ENCODE assay signal across 14 cellular contexts in genomic region chr14:106210650-106211049, GRCh38.
A peak's percentile ranks its signal among the peaks of the same experiment; 100 is the strongest.
DNase-seq lines count a peak whose midpoint lies in the region; ATAC-seq, FAIRE-seq and TF ChIP-seq lines count a peak whose summit lies in the region.
"Had no signal": no experiment of that assay in that cellular context is flagged by ENCODE, and none has a peak within 500 bp of the region (broad histone marks: within the 10 kb centered on the region; RNA-seq: fewer than 3 reads in every experiment).

No MANE protein-coding gene starts in this region.

- H3K4me1 ChIP-seq in IMR-90 (ENCODE audit: control insufficient read depth, insufficient read depth, low read length) = no peaks in the 10 kb centered on the region
- H3K4me1 ChIP-seq: prostate gland had no signal

- H3K36me3 Mint-ChIP-seq in T-helper 17 cell (ENCODE audit: low read depth) = no peaks in the 10 kb centered on the region
- H3K36me3 Mint-ChIP-seq: immature natural killer cell had no signal

- POLR2A ChIA-PET in IMR-90 (lab: Charles Lee; ENCODE audit: unreplicated experiment) = no interaction called here

- peaks cover 51% of the 10 kb centered on the region for H3K27me3 Mint-ChIP-seq in T-helper 17 cell

- WGBS in IMR-90 (ENCODE audit: extremely low coverage in 2 of 2, insufficient read length in 1 of 2), 2 experiments = 40% methylated on average over 1 of the region's 7 CpGs; no CpG with 5 or more reads in 1 of the 2 experiments

- no peak overlapping the region for H3K4ac ChIP-seq in IMR-90 (ENCODE audit: low read depth, low read length)

- no peaks in the 10 kb centered on the region for H3K79me1 ChIP-seq in IMR-90 (ENCODE audit: low read depth in 1 of 2, low read length in 2 of 2)

- H3K9ac ChIP-seq in IMR-90 (ENCODE audit: low read depth, low read length) = no peak overlapping the region

- no peak for ATAC-seq in IMR-90 (ENCODE audit: low read depth)
- ATAC-seq in T-helper 17 cell = peak; percentile 48
- ATAC-seq: mucosa of descending colon had no signal

- H2AFZ ChIP-seq in IMR-90 (replicated peaks; ENCODE audit: low read length, poor library complexity) = peak overlapping the region; percentile 58

- H2BK15ac ChIP-seq in IMR-90 (ENCODE audit: low read depth, low read length) = no peak overlapping the region

- no peak overlapping the region for H2BK120ac ChIP-seq in IMR-90 (ENCODE audit: low read depth, low read length)

- no peak for TF ChIP-seq POLR2A in IMR-90 (IDR thresholded peaks at IDR 0.05; ENCODE audit: low read depth, low read length)
- no peak for TF ChIP-seq POLR2A in erythroblast (IDR thresholded peaks at IDR 0.05; ENCODE audit: low read length)
- no peak for TF ChIP-seq POLR2A in GM12892 (IDR thresholded peaks at IDR 0.05; ENCODE audit: low read depth, low read length)

- H3K27me3 ChIP-seq in IMR-90 (ENCODE audit: control insufficient read depth, insufficient read depth, low read length) = no peaks in the 10 kb centered on the region

- H2BK20ac ChIP-seq in IMR-90 (ENCODE audit: low read depth, low read length) = no peak overlapping the region

- H3K9me1 ChIP-seq in IMR-90 (ENCODE audit: insufficient read depth, low read length) = no peaks in the 10 kb centered on the region

- H3K23ac ChIP-seq in IMR-90 (ENCODE audit: low read depth, low read length) = no peak overlapping the region

- H3K4me2 ChIP-seq in IMR-90 (ENCODE audit: low read depth, low read length) = no peak overlapping the region

- FAIRE-seq in GM12892 (lab: Jason Lieb, UNC) = no peak

- intact Hi-C loops in IMR-90 (cut with micrococcal nuclease) = no loop called here

- no peak overlapping the region for H3K56ac ChIP-seq in IMR-90 (ENCODE audit: extremely low read depth, insufficient read depth, low read length)

- no peak for TF ChIP-seq CTCF in IMR-90 (conservative IDR thresholded peaks at IDR 0.05; ENCODE audit: low read depth, low read length)

- DNase-seq in activated T-cell treated with anti-CD3 and anti-CD28 coated beads for 1 hour (ENCODE audit: low read depth) (peak; percentile 22), IMR-90 (no peak), T-helper 17 cell (no peak), erythroblast (lab: John Stamatoyannopoulos, UW) (no peak), NCI-H2196 (lab: John Stamatoyannopoulos, UW; ENCODE audit: unreplicated experiment) (no peak), GM12892 (ENCODE audit: insufficient read length) (no peak)
- DNase-seq in activated T-cell treated with anti-CD3 and anti-CD28 coated beads, Interleukin-2, amount 50 U/mL, for 48 hours = no peak
- DNase-seq in stimulated activated CD4-positive, alpha-beta T cell treated with anti-CD3 and anti-CD28 coated beads, Interleukin-1b, Interleukin-23, amount 100 ng/mL, for 48 hours = peak; percentile 38
- DNase-seq: foreskin melanocyte; HCEC 1CT; stimulated activated naive CD4-positive, alpha-beta T cell treated with Interleukin-2 at 50 U/mL for 16 hours had no signal

- no peak for TF ChIP-seq RAD21 in IMR-90 (IDR thresholded peaks at IDR 0.05; ENCODE audit: low read length)

- BruUV-seq in IMR-90 (replicated peaks; lab: Mats Ljungman, UMichigan) = no TSS peak

- H3K4me1 Mint-ChIP-seq in T-helper 17 cell = peaks cover 11% of the 10 kb centered on the region

- H2BK5ac ChIP-seq in IMR-90 (ENCODE audit: low read depth, low read length, poor library complexity, severe bottlenecking) = no peak overlapping the region

- H3K4me3 Mint-ChIP-seq in T-helper 17 cell = no peak overlapping the region

- H4K20me1 ChIP-seq in IMR-90 (ENCODE audit: insufficient read depth, low read length) = no peaks in the 10 kb centered on the region

- CTCF ChIA-PET in IMR-90 (lab: Yijun Ruan, JAX) = no interaction called here

- H3K18ac ChIP-seq in IMR-90 (ENCODE audit: low read depth, low read length) = no peak overlapping the region

- H3K36me3 ChIP-seq in IMR-90 (ENCODE audit: control insufficient read depth, insufficient read depth, low read length) = no peaks in the 10 kb centered on the region
- H3K36me3 ChIP-seq: prostate gland had no signal

- dilution Hi-C loops in IMR-90 (cut with HindIII; ENCODE audit: low sequenced_read_pairs, unreplicated experiment) = no loop called here

- H3K27ac ChIP-seq in IMR-90 (ENCODE audit: insufficient read depth, low read length) = no peak overlapping the region
- H3K27ac ChIP-seq: prostate gland had no signal

- no peak overlapping the region for H2AK9ac ChIP-seq in IMR-90 (replicated peaks; ENCODE audit: low read depth, low read length, poor library complexity)

- H2AK5ac ChIP-seq in IMR-90 (ENCODE audit: low read depth, low read length) = no peak overlapping the region

- H4K8ac ChIP-seq in IMR-90 (ENCODE audit: low read depth in 2 of 2, low read length in 2 of 2) = no peak overlapping the region

- no peak overlapping the region for H3K4me3 ChIP-seq in IMR-90 (ENCODE audit: insufficient read depth, low read depth, low read length)
- H3K4me3 ChIP-seq: mucosa of descending colon, prostate gland had no signal

- H4K91ac ChIP-seq in IMR-90 (ENCODE audit: insufficient read depth, low read depth, low read length) = no peak overlapping the region

- H3K9me3 ChIP-seq in IMR-90 (ENCODE audit: control insufficient read depth, insufficient read depth, low read length) (peaks cover 28% of the 10 kb centered on the region), T-helper 17 cell (ENCODE audit: control insufficient read depth, low read length, poor library complexity, severe bottlenecking) (no peaks in the 10 kb centered on the region)
- H3K9me3 ChIP-seq: mucosa of descending colon, prostate gland had no signal

- no peak overlapping the region for H4K5ac ChIP-seq in IMR-90 (ENCODE audit: low read depth, low read length)

- in situ Hi-C loops in IMR-90 (cut with MboI; ENCODE audit: low sequenced_read_pairs) = no loop called here

- no peak overlapping the region for H3K14ac ChIP-seq in IMR-90 (replicated peaks; ENCODE audit: low read depth, low read length)

- H3K27ac Mint-ChIP-seq in T-helper 17 cell = no peak overlapping the region

TF ChIP-seq in IMR-90, 13 proteins besides CTCF, POLR2A, EP300 and RAD21:
- TF ChIP-seq MXI1 (IDR thresholded peaks at IDR 0.05; ENCODE audit: borderline replicate concordance, low read depth, low read length) = no peak

Comparison
In these comparisons a context has a peak if more than half of its experiments do, and no peak if none do; other contexts are left out.
1. DNase-seq: peak in activated T-cell treated with anti-CD3 and anti-CD28 coated beads for 1 hour (single experiment) and stimulated activated CD4-positive, alpha-beta T cell treated with anti-CD3 and anti-CD28 coated beads, Interleukin-1b, Interleukin-23, amount 100 ng/mL, for 48 hours (single experiment); none in activated T-cell treated with anti-CD3 and anti-CD28 coated beads, Interleukin-2, amount 50 U/mL, for 48 hours (0 of 2), IMR-90 (single experiment), T-helper 17 cell (0 of 3), erythroblast (0 of 2), NCI-H2196 (single experiment) and GM12892 (single experiment).